ENCODE assay signal across 8 cellular contexts in the genomic region with DNA sequence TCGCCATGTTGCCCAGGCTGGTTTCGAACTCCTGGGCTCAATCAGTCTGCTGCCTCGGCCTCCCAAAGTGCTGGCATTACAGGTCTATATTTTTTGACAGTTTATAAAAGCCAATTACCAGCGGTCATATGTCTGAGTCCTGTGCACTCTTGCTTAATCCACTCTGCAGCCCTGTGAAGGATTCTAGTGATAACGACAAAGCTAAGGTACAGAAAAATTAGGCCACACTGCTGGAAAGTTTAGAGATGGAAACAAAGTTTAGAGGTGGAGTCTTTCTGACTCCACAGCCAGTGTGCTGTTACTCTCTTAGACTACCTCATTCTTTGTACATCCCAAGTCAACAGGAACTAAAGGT. TPM values are rescaled to one million over a fixed set of nuclear protein-coding genes. Genes with fewer than 3 reads are reported as not detected.
A peak's percentile ranks its signal among the peaks of the same experiment; 100 is the strongest.
DNase-seq lines count a peak whose midpoint lies in the region; ATAC-seq and TF ChIP-seq lines count a peak whose summit lies in the region.

No MANE protein-coding gene starts in this region.

- H3K9me3 ChIP-seq in BLaER1 treated with 17β-estradiol and CSF1 and Interleukin-3, amounts not matched to agents 10 nM and 100 nM (replicated peaks in 1 of 11) = peaks cover 0 to 13% (median 3%) of the 10 kb centered on the region in 11 experiments; a peak in 6 of 22 replicates
- no peaks in the 10 kb centered on the region for H3K9me3 ChIP-seq in Karpas-422 (ENCODE audit: low read length)

- peaks cover 20% of the 10 kb centered on the region for H3K4me1 Mint-ChIP-seq in nephron

- TF ChIP-seq CTCF in coronary artery (IDR thresholded peaks at IDR 0.05) = no peak
- no peak for TF ChIP-seq CTCF in nephron (IDR thresholded peaks at IDR 0.05; ENCODE audit: unreplicated experiment in 3 of 3)

- H2AFZ ChIP-seq in Karpas-422 (ENCODE audit: low read length) = no peak overlapping the region

- H3K27ac ChIP-seq in BLaER1 treated with 17β-estradiol and CSF1 and Interleukin-3, amounts not matched to agents 10 nM and 100 nM = peak overlapping the region; percentile 79 to 94 (median 89); a peak in 21 of 22 replicates
- peak overlapping the region; percentile 3; the same call in 1 of the 2 replicates for H3K27ac ChIP-seq in Karpas-422 (ENCODE audit: low read length)
- peak overlapping the region in 1 of 2 donors; percentile 16 for H3K27ac ChIP-seq in coronary artery

- no peaks in the 10 kb centered on the region for H3K27me3 ChIP-seq in BLaER1 treated with 17β-estradiol and CSF1 and Interleukin-3, amounts not matched to agents 10 nM and 100 nM
- H3K27me3 ChIP-seq in Karpas-422 (ENCODE audit: low read length) = no peaks in the 10 kb centered on the region

- peaks cover 16 to 49% (median 35%) of the 10 kb centered on the region in 11 experiments for H3K36me3 ChIP-seq in BLaER1 treated with 17β-estradiol and CSF1 and Interleukin-3, amounts not matched to agents 10 nM and 100 nM
- H3K36me3 ChIP-seq in Karpas-422 (ENCODE audit: insufficient read depth, low read length) = peaks cover 13% of the 10 kb centered on the region; the same call in 1 of the 2 replicates

- H3K4me3 Mint-ChIP-seq in nephron = peak overlapping the region; percentile 70 to 91 (median 86)

- peaks cover 10% of the 10 kb centered on the region for H3K27me3 Mint-ChIP-seq in nephron (ENCODE audit: low read depth)

- peaks cover 0 to 24% (median 0%) of the 10 kb centered on the region in 11 experiments; a peak in 7 of 22 replicates for H4K20me1 ChIP-seq in BLaER1 treated with 17β-estradiol and CSF1 and Interleukin-3, amounts not matched to agents 10 nM and 100 nM
- peaks cover 11% of the 10 kb centered on the region; the same call in 1 of the 2 replicates for H4K20me1 ChIP-seq in Karpas-422 (ENCODE audit: insufficient read depth, low read depth, low read length)

- DNase-seq in Karpas-422 (no peak), coronary artery (ENCODE audit: low spot score) (no peak), DMS153 treated with DMSO at 0.1 percent for 48 hours (lab: John Stamatoyannopoulos, UW; ENCODE audit: unreplicated experiment) (no peak), NCI-H748 (lab: John Stamatoyannopoulos, UW; ENCODE audit: unreplicated experiment) (no peak), DMS79 (lab: John Stamatoyannopoulos, UW) (no peak)

- peaks cover 30 to 47% (median 41%) of the 10 kb centered on the region in 10 experiments for H3K4me1 ChIP-seq in BLaER1 treated with 17β-estradiol and CSF1 and Interleukin-3, amounts not matched to agents 10 nM and 100 nM
- peaks cover 50% of the 10 kb centered on the region for H3K4me1 ChIP-seq in Karpas-422 (ENCODE audit: low read length)

- H3K36me3 Mint-ChIP-seq in nephron (ENCODE audit: low read depth) = no peaks in the 10 kb centered on the region

- peak overlapping the region; percentile 75 to 92 (median 87) for H3K4me2 ChIP-seq in BLaER1 treated with 17β-estradiol and CSF1 and Interleukin-3, amounts not matched to agents 10 nM and 100 nM
- H3K4me2 ChIP-seq in Karpas-422 (ENCODE audit: low read depth, low read length, poor library complexity, severe bottlenecking) = peak overlapping the region; percentile 67

- H3K9me2 ChIP-seq in Karpas-422 (replicated peaks; ENCODE audit: insufficient read depth, low read length) = no peaks in the 10 kb centered on the region

- H3K27ac Mint-ChIP-seq in nephron = peak overlapping the region in 1 of 3 experiments; percentile 63

- ATAC-seq in HG03175 (IDR thresholded peaks at IDR 0.05; ENCODE audit: unreplicated experiment) = no peak

- H3K79me2 ChIP-seq in Karpas-422 (ENCODE audit: low read length) = peaks cover 53% of the 10 kb centered on the region

- no peaks in the 10 kb centered on the region for H3K9me3 Mint-ChIP-seq in nephron

- H3K4me3 ChIP-seq in BLaER1 treated with 17β-estradiol and CSF1 and Interleukin-3, amounts not matched to agents 10 nM and 100 nM = peak overlapping the region; percentile 62 to 75 (median 67)
- H3K4me3 ChIP-seq in Karpas-422 (ENCODE audit: low read length) = peak overlapping the region; percentile 67
- H3K4me3 ChIP-seq in coronary artery = peak overlapping the region; percentile 70

- peak overlapping the region; percentile 78 to 89 (median 86) for H3K9ac ChIP-seq in BLaER1 treated with 17β-estradiol and CSF1 and Interleukin-3, amounts not matched to agents 10 nM and 100 nM
- peak overlapping the region; percentile 77 for H3K9ac ChIP-seq in Karpas-422 (ENCODE audit: low read length)

RNA-seq across cellular contexts. Expression of gene PTER, which starts 0.7 kb away (rescaled TPM):
- 24.4 and 40.1 TPM in 2 replicates for total RNA-seq in Karpas-422 (2014; rRNA removed; shearing (Covaris generic); ENCODE audit: low replicate concordance)
